ENCODE assay signal across 1 cellular context in the genomic region with DNA sequence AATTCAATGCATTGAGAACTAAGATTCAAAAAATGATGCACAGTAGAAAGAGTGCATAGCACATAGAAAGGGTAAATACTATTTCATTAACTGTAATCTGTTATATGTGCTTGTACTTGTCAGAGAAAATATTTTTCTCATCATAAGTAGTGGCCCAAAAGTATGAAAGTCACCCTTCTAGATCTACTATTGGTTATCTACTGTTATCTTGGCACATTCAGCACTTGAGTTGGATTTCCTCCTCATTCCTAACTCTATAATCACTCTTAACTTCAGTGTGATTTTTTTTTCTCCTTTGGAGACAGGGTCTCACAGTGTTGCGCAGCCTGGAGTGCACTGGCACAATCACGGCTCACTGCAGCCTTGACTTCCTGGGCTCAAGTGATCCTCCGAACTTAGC.
TF ChIP-seq lines count a peak whose summit lies in the region.

No MANE protein-coding gene starts in this region.

TF ChIP-seq in IMR-90, 13 proteins besides CTCF, POLR2A, EP300 and RAD21:
- no peak for TF ChIP-seq ELK1 (IDR thresholded peaks at IDR 0.05; ENCODE audit: borderline replicate concordance, low read depth, low read length)
- TF ChIP-seq MAZ (IDR thresholded peaks at IDR 0.05; ENCODE audit: borderline replicate concordance, low read depth, low read length) = no peak
- TF ChIP-seq RFX5 (IDR thresholded peaks at IDR 0.05; ENCODE audit: low read depth, low read length) = no peak
- TF ChIP-seq BHLHE40 (IDR thresholded peaks at IDR 0.05; ENCODE audit: low read depth, low read length) = no peak
- TF ChIP-seq USF2 (IDR thresholded peaks at IDR 0.05; ENCODE audit: low read depth, low read length) = no peak
- TF ChIP-seq MAFK (IDR thresholded peaks at IDR 0.05; ENCODE audit: low read depth, low read length) = no peak
- TF ChIP-seq NFE2L2 (IDR thresholded peaks at IDR 0.05; ENCODE audit: low read depth, low read length) = no peak
